In genomic region chr22:49917997-49918910, GRCh38 we compare ENCODE assay signal across 8 cellular contexts. TPM values are rescaled to one million over a fixed set of nuclear protein-coding genes. Genes with fewer than 3 reads are reported as not detected.
DNase-seq lines count a peak whose midpoint lies in the region; ATAC-seq and TF ChIP-seq lines count a peak whose summit lies in the region.

Gene ALG12 (minus strand): TSS chr22:49918438. CDS start chr22:49913765, 4,673 bp downstream.
Gene CRELD2 (plus strand): TSS chr22:49918634. CDS start chr22:49918770, 136 bp downstream.

- H3K4me1 ChIP-seq in left ventricle myocardium inferior (peaks cover 29% of the 10 kb centered on the region), prostate gland (replicated peaks) (peaks cover 6% of the 10 kb centered on the region)

- WGBS in prostate gland, result under 1% methylated on average over 99 of the region's 103 CpGs

- H3K27ac Mint-ChIP-seq in T-helper 17 cell, result peak within 1 kb of the TSS; percentile 80

- ATAC-seq in GM18498 (IDR thresholded peaks at IDR 0.05; ENCODE audit: unreplicated experiment) (peak; percentile 90), HG02884 (IDR thresholded peaks at IDR 0.05; ENCODE audit: unreplicated experiment) (peak; percentile 92), T-helper 17 cell (peak; percentile 98)

- H3K4me1 Mint-ChIP-seq in T-helper 17 cell, result peaks cover 14% of the 10 kb centered on the region

- H3K27me3 ChIP-seq in left ventricle myocardium inferior (ENCODE audit: low read depth) (no peaks in the 10 kb centered on the region), prostate gland (replicated peaks; ENCODE audit: insufficient read depth) (no peaks in the 10 kb centered on the region)

- peak; percentile 58 for TF ChIP-seq POLR2A in prostate gland (IDR thresholded peaks at IDR 0.05)

- intact Hi-C loops in left ventricle myocardium inferior (cut with micrococcal nuclease), result no loop called here
- intact Hi-C loops in prostate gland (cut with DNase I), result loop anchor here (5.0 kb wide), 1 partner anchor 66 kb away; the partner anchor contains the start of gene ZBED4

- H3K36me3 ChIP-seq in left ventricle myocardium inferior (peaks cover 36% of the 10 kb centered on the region), prostate gland (no peaks in the 10 kb centered on the region)

- H3K27ac ChIP-seq in left ventricle myocardium inferior (replicated peaks) (peak within 1 kb of the TSS; percentile 94), prostate gland (peak within 1 kb of the TSS; percentile 90 to 91)

- TF ChIP-seq CTCF in left ventricle myocardium inferior (IDR thresholded peaks at IDR 0.05; ENCODE audit: borderline replicate concordance), result peak; percentile 18
- peak; percentile 11 to 64 (median 24) for TF ChIP-seq CTCF in prostate gland (IDR thresholded peaks at IDR 0.05)

- H3K9me3 ChIP-seq in T-helper 17 cell (ENCODE audit: control insufficient read depth, low read length, poor library complexity, severe bottlenecking) (no peaks in the 10 kb centered on the region), left ventricle myocardium inferior (replicated peaks) (no peaks in the 10 kb centered on the region), prostate gland (no peaks in the 10 kb centered on the region)

- DNase-seq in NCI-H1694 (lab: John Stamatoyannopoulos, UW) (peak; percentile 81), T-helper 17 cell (peak; percentile 94 to 96 (median 96)), amygdala (lab: John Stamatoyannopoulos, UW) (peak; percentile 80 to 99 (median 95)), left ventricle myocardium inferior (peak; percentile 98), prostate gland (ENCODE audit: low spot score) (peak; percentile 99), ureter (ENCODE audit: low spot score) (peak; percentile 98)

- H3K27me3 Mint-ChIP-seq in T-helper 17 cell, result no peaks in the 10 kb centered on the region

- no peaks in the 10 kb centered on the region for H3K36me3 Mint-ChIP-seq in T-helper 17 cell (ENCODE audit: low read depth)

- H3K4me3 ChIP-seq in left ventricle myocardium inferior, result peak within 1 kb of the TSS; percentile 86
- peak within 1 kb of the TSS; percentile 60 to 70 for H3K4me3 ChIP-seq in prostate gland

- H3K4me3 Mint-ChIP-seq in T-helper 17 cell, result peak within 1 kb of the TSS; percentile 92

RNA-seq across cellular contexts. Expression of gene ALG12, which starts in this region (rescaled TPM):
- total RNA-seq in T-helper 17 cell (10 to 100 TPM; 13.7 to 15.4 TPM), left ventricle myocardium inferior (17.0 TPM), prostate gland (10 to 100 TPM; 26.1 to 33.6 TPM), ureter (20.5 TPM)

RNA-seq across cellular contexts. Expression of gene CRELD2, which starts in this region (rescaled TPM):
- 10 to 100 TPM; 28.1 to 36.7 TPM for total RNA-seq in T-helper 17 cell
- 25.5 TPM for total RNA-seq in left ventricle myocardium inferior
- total RNA-seq in prostate gland, result 10 to 100 TPM; 55.1 to 70.1 TPM
- total RNA-seq in ureter, result 42.8 TPM

Comparison
In these comparisons a context has a peak if more than half of its experiments do, and no peak if none do; other contexts are left out.
1. Peak in every context shown above with its lines: DNase-seq, ATAC-seq, H3K4me3 ChIP-seq and H3K27ac ChIP-seq.